ENCODE assay signal across 1 cellular context in genomic region chr5:132227485-132228240, GRCh38.
TF ChIP-seq lines count a peak whose summit lies in the region.

Gene P4HA2, minus strand, starts transcription at chr5:132227853. Its CDS starts 9,227 bp downstream, at chr5:132218626.

TF ChIP-seq in HepG2, 621 proteins besides CTCF, POLR2A, EP300 and RAD21 (continued from another document and continues in another):
- TF ChIP-seq, protein P1, sequence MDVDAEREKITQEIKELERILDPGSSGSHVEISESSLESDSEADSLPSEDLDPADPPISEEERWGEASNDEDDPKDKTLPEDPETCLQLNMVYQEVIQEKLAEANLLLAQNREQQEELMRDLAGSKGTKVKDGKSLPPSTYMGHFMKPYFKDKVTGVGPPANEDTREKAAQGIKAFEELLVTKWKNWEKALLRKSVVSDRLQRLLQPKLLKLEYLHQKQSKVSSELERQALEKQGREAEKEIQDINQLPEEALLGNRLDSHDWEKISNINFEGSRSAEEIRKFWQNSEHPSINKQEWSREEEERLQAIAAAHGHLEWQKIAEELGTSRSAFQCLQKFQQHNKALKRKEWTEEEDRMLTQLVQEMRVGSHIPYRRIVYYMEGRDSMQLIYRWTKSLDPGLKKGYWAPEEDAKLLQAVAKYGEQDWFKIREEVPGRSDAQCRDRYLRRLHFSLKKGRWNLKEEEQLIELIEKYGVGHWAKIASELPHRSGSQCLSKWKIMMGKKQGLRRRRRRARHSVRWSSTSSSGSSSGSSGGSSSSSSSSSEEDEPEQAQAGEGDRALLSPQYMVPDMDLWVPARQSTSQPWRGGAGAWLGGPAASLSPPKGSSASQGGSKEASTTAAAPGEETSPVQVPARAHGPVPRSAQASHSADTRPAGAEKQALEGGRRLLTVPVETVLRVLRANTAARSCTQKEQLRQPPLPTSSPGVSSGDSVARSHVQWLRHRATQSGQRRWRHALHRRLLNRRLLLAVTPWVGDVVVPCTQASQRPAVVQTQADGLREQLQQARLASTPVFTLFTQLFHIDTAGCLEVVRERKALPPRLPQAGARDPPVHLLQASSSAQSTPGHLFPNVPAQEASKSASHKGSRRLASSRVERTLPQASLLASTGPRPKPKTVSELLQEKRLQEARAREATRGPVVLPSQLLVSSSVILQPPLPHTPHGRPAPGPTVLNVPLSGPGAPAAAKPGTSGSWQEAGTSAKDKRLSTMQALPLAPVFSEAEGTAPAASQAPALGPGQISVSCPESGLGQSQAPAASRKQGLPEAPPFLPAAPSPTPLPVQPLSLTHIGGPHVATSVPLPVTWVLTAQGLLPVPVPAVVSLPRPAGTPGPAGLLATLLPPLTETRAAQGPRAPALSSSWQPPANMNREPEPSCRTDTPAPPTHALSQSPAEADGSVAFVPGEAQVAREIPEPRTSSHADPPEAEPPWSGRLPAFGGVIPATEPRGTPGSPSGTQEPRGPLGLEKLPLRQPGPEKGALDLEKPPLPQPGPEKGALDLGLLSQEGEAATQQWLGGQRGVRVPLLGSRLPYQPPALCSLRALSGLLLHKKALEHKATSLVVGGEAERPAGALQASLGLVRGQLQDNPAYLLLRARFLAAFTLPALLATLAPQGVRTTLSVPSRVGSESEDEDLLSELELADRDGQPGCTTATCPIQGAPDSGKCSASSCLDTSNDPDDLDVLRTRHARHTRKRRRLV (CRISPR knock-in tag; IDR thresholded peaks at IDR 0.05) = no peak
- TF ChIP-seq DPF2 (CRISPR knock-in tag; IDR thresholded peaks at IDR 0.05; ENCODE audit: borderline replicate concordance, low read depth) = no peak
- no peak for TF ChIP-seq ARID3A (IDR thresholded peaks at IDR 0.05; ENCODE audit: low read depth, low read length)
- TF ChIP-seq SRSF9 (IDR thresholded peaks at IDR 0.05; ENCODE audit: borderline replicate concordance, insufficient read depth, low read depth, low read length, poor library complexity, severe bottlenecking) = no peak
- no peak for TF ChIP-seq LRRFIP1 (CRISPR knock-in tag; conservative IDR thresholded peaks at IDR 0.05)
- TF ChIP-seq ZNF580 (CRISPR knock-in tag; IDR thresholded peaks at IDR 0.05; ENCODE audit: borderline replicate concordance, low read depth) = no peak; the same call in 1 of the 2 replicates
- TF ChIP-seq YY1 (IDR thresholded peaks at IDR 0.05; ENCODE audit: insufficient read depth, insufficient replicate concordance, low read depth, low read length) = peak; percentile 65
- TF ChIP-seq ZNF740 (CRISPR knock-in tag; IDR thresholded peaks at IDR 0.05) = no peak
- no peak for TF ChIP-seq SOX5 (CRISPR knock-in tag; IDR thresholded peaks at IDR 0.05; ENCODE audit: borderline replicate concordance)
- no peak for TF ChIP-seq FOXK2 (IDR thresholded peaks at IDR 0.05)
- no peak for TF ChIP-seq ISL2 (CRISPR knock-in tag; IDR thresholded peaks at IDR 0.05)
- TF ChIP-seq PITX1 (CRISPR knock-in tag; IDR thresholded peaks at IDR 0.05) = no peak
- TF ChIP-seq GMEB2 (CRISPR knock-in tag; IDR thresholded peaks at IDR 0.05; ENCODE audit: low read depth) = no peak
- no peak for TF ChIP-seq ZNF839 (CRISPR knock-in tag; IDR thresholded peaks at IDR 0.05; ENCODE audit: borderline replicate concordance)
- no peak for TF ChIP-seq ZBTB25 (CRISPR knock-in tag; IDR thresholded peaks at IDR 0.05)
- TF ChIP-seq, protein P2, sequence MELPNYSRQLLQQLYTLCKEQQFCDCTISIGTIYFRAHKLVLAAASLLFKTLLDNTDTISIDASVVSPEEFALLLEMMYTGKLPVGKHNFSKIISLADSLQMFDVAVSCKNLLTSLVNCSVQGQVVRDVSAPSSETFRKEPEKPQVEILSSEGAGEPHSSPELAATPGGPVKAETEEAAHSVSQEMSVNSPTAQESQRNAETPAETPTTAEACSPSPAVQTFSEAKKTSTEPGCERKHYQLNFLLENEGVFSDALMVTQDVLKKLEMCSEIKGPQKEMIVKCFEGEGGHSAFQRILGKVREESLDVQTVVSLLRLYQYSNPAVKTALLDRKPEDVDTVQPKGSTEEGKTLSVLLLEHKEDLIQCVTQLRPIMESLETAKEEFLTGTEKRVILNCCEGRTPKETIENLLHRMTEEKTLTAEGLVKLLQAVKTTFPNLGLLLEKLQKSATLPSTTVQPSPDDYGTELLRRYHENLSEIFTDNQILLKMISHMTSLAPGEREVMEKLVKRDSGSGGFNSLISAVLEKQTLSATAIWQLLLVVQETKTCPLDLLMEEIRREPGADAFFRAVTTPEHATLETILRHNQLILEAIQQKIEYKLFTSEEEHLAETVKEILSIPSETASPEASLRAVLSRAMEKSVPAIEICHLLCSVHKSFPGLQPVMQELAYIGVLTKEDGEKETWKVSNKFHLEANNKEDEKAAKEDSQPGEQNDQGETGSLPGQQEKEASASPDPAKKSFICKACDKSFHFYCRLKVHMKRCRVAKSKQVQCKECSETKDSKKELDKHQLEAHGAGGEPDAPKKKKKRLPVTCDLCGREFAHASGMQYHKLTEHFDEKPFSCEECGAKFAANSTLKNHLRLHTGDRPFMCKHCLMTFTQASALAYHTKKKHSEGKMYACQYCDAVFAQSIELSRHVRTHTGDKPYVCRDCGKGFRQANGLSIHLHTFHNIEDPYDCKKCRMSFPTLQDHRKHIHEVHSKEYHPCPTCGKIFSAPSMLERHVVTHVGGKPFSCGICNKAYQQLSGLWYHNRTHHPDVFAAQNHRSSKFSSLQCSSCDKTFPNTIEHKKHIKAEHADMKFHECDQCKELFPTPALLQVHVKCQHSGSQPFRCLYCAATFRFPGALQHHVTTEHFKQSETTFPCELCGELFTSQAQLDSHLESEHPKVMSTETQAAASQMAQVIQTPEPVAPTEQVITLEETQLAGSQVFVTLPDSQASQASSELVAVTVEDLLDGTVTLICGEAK (IDR thresholded peaks at IDR 0.05) = no peak
- TF ChIP-seq, protein P2 (CRISPR knock-in tag; IDR thresholded peaks at IDR 0.05) = no peak; the same call in 1 of the 2 replicates
- TF ChIP-seq DNMT3B (CRISPR knock-in tag; conservative IDR thresholded peaks at IDR 0.05) = no peak
- no peak for TF ChIP-seq XBP1 (CRISPR knock-in tag; IDR thresholded peaks at IDR 0.05)
- no peak for TF ChIP-seq NCOR1 (IDR thresholded peaks at IDR 0.05; ENCODE audit: borderline replicate concordance, low read length)
- no peak for TF ChIP-seq CCAR2 (optimal IDR thresholded peaks at IDR 0.05; ENCODE audit: low read depth, low read length)
- TF ChIP-seq ZBTB43 (CRISPR knock-in tag; conservative IDR thresholded peaks at IDR 0.05) = 0 out of 2 replicates have a peak, but pooled peaks have one; percentile 51
- TF ChIP-seq POGK (CRISPR knock-in tag; conservative IDR thresholded peaks at IDR 0.05) = peak; percentile 71; the same call in 1 of the 2 replicates
- peak; percentile 34; the same call in 1 of the 2 replicates for TF ChIP-seq REXO4 (CRISPR knock-in tag; IDR thresholded peaks at IDR 0.05; ENCODE audit: borderline replicate concordance)
- no peak for TF ChIP-seq ZMYM2 (CRISPR knock-in tag; IDR thresholded peaks at IDR 0.05)
- TF ChIP-seq CREB1 (IDR thresholded peaks at IDR 0.05) = no peak
- no peak for TF ChIP-seq CREB1 (CRISPR knock-in tag; IDR thresholded peaks at IDR 0.05)
